13 cellular contexts compared by ENCODE assay signal in genomic region chr2:102761763-102762162, GRCh38.
"Had no signal": no experiment of that assay in that cellular context is flagged by ENCODE, and none has a peak within 500 bp of the region (broad histone marks: within the 10 kb centered on the region; RNA-seq: fewer than 3 reads in every experiment).

Gene TMEM182 (plus strand): TSS chr2:102762031. CDS start chr2:102762218, 187 bp downstream.

- H3K27me3 ChIP-seq: thyroid gland, uterus had no signal

- H3K4me1 ChIP-seq: thyroid gland, uterus had no signal

- H3K27ac ChIP-seq: epithelial cell of prostate, thyroid gland, uterus had no signal

- ATAC-seq: activated CD8-positive, alpha-beta T cell treated with anti-CD3 and anti-CD28 coated beads for 36 hours; activated T-cell treated with anti-CD3 and anti-CD28 coated beads, Interleukin-2, amount 50 U/mL, for 4 hours; effector memory CD8-positive, alpha-beta T cell; stimulated activated memory B cell treated with anti-CD40 and anti-IgM and Interleukin-4, amounts not matched to agents 10 μg/mL and 1 μg/mL and 100 μg/mL, for 72 hours; T-helper 17 cell had no signal

- H3K4me3 ChIP-seq: thyroid gland, uterus had no signal

- H3K36me3 ChIP-seq: thyroid gland, uterus had no signal

- DNase-seq: activated CD4-positive, alpha-beta T cell treated with anti-CD3 and anti-CD28 coated beads for 4 hours; activated CD8-positive, alpha-beta T cell treated with anti-CD3 and anti-CD28 coated beads for 36 hours; activated effector memory CD4-positive, alpha-beta T cell treated with Interleukin-2 at 50 U/mL for 16 hours; activated T-cell treated with anti-CD3 and anti-CD28 coated beads, Interleukin-2, amount 50 U/mL, for 4 hours; effector memory CD8-positive, alpha-beta T cell; hypothalamus; mesendoderm; stimulated activated CD4-positive, alpha-beta T cell treated with anti-CD3 and anti-CD28 coated beads, Interleukin-2, amount 100 ng/mL, for 48 hours; T-helper 17 cell; thyroid gland had no signal

- H3K9me3 ChIP-seq: thyroid gland, uterus had no signal
